In genomic region chr10:46540412-46541016, GRCh38 we compare ENCODE assay signal across 13 cellular contexts. TPM values are rescaled to one million over a fixed set of nuclear protein-coding genes. Genes with fewer than 3 reads are reported as not detected.
DNase-seq lines count a peak whose midpoint lies in the region; ATAC-seq and TF ChIP-seq lines count a peak whose summit lies in the region.
"Had no signal": no experiment of that assay in that cellular context is flagged by ENCODE, and none has a peak within 500 bp of the region (broad histone marks: within the 10 kb centered on the region; RNA-seq: fewer than 3 reads in every experiment).

No MANE protein-coding gene starts in this region.

- H3K36me3 ChIP-seq in left lung (no peaks in the 10 kb centered on the region), smooth muscle cell (ENCODE audit: low read depth) (no peaks in the 10 kb centered on the region), MG63 (no peaks in the 10 kb centered on the region)

- no peak overlapping the region for H3K9ac ChIP-seq in smooth muscle cell (ENCODE audit: low read depth)

- H3K4me1 ChIP-seq in left lung = peaks cover 5 to 6% of the 10 kb centered on the region in 2 donors
- H3K4me1 ChIP-seq in smooth muscle cell (ENCODE audit: low read depth) = peaks cover 9% of the 10 kb centered on the region

- H3K4me2 ChIP-seq in smooth muscle cell = peak overlapping the region; percentile 80

- intact Hi-C loops in left lung (cut with DNase I) = no loop called here

- H3K4me3 ChIP-seq in left lung = no peak overlapping the region
- peak overlapping the region; percentile 1 for H3K4me3 ChIP-seq in smooth muscle cell
- no peak overlapping the region for H3K4me3 ChIP-seq in MG63

- no peaks in the 10 kb centered on the region for H3F3A ChIP-seq in smooth muscle cell (ENCODE audit: low read depth)

- peaks cover 0 to 31% of the 10 kb centered on the region in 2 donors for H3K27me3 ChIP-seq in left lung
- peaks cover 20% of the 10 kb centered on the region for H3K27me3 ChIP-seq in smooth muscle cell (ENCODE audit: low read depth)
- no peaks in the 10 kb centered on the region for H3K27me3 ChIP-seq in MG63

- no peak for ATAC-seq in WTC11
- peak; percentile 5 for ATAC-seq in left lung
- no peak for ATAC-seq in effector memory CD8-positive, alpha-beta T cell (replicated peaks)
- ATAC-seq: activated naive CD4-positive, alpha-beta T cell treated with anti-CD3 and anti-CD28 coated beads, Interleukin-2, amount 50 U/mL, for 72 hours had no signal

- H3K36me3 Mint-ChIP-seq in WTC11 = no peaks in the 10 kb centered on the region
- H3K36me3 Mint-ChIP-seq in effector memory CD8-positive, alpha-beta T cell (ENCODE audit: insufficient read depth) = no peaks in the 10 kb centered on the region

- H3K4me3 Mint-ChIP-seq in WTC11 = peak overlapping the region; percentile 61
- peak overlapping the region in 1 of 2 donors; percentile 2 for H3K4me3 Mint-ChIP-seq in effector memory CD8-positive, alpha-beta T cell

- H3K27ac ChIP-seq in left lung (peak overlapping the region; percentile 55 to 60), smooth muscle cell (ENCODE audit: low read depth) (no peak overlapping the region)
- H3K27ac ChIP-seq: epithelial cell of prostate had no signal

- H3K79me2 ChIP-seq in smooth muscle cell (ENCODE audit: low read depth) = no peaks in the 10 kb centered on the region

- no peak for TF ChIP-seq CTCF in WTC11 (IDR thresholded peaks at IDR 0.05)
- TF ChIP-seq CTCF in left lung (IDR thresholded peaks at IDR 0.05) = no peak
- TF ChIP-seq CTCF in smooth muscle cell (IDR thresholded peaks at IDR 0.05; ENCODE audit: borderline replicate concordance, insufficient read depth, poor library complexity, severe bottlenecking) = no peak

- POLR2A ChIA-PET in WTC11 (lab: Charles Lee) = interaction anchor here (1.3 kb wide), 1 partner anchor 9 kb away, joined by 3 read pairs; no protein-coding TSS in a partner anchor

- H3K4me1 Mint-ChIP-seq in WTC11 = peaks cover 33% of the 10 kb centered on the region
- peaks cover 0 to 8% of the 10 kb centered on the region in 2 donors for H3K4me1 Mint-ChIP-seq in effector memory CD8-positive, alpha-beta T cell (ENCODE audit: low read depth in 2 of 2)

- no peaks in the 10 kb centered on the region for H3K9me3 ChIP-seq in left lung
- H3K9me3 ChIP-seq in smooth muscle cell (replicated peaks; ENCODE audit: low read depth) = no peaks in the 10 kb centered on the region
- H3K9me3 ChIP-seq in MG63 = no peaks in the 10 kb centered on the region

- peak overlapping the region; percentile 3 for H2AFZ ChIP-seq in smooth muscle cell (ENCODE audit: low read depth)

- WGBS in smooth muscle cell (ENCODE audit: low lambda C conversion rate) = 96% methylated on average over 8 of the region's 8 CpGs

- H3K9me3 Mint-ChIP-seq in WTC11 = no peaks in the 10 kb centered on the region
- H3K9me3 Mint-ChIP-seq in effector memory CD8-positive, alpha-beta T cell = no peaks in the 10 kb centered on the region
- H3K9me3 Mint-ChIP-seq: activated naive CD4-positive, alpha-beta T cell treated with anti-CD3 and anti-CD28 coated beads, Interleukin-2, amount 50 U/mL, for 72 hours had no signal

- H4K20me1 ChIP-seq in smooth muscle cell (ENCODE audit: low read depth) = no peaks in the 10 kb centered on the region

- no peak overlapping the region for H3K27ac Mint-ChIP-seq in WTC11
- no peak overlapping the region for H3K27ac Mint-ChIP-seq in effector memory CD8-positive, alpha-beta T cell
- H3K27ac Mint-ChIP-seq: activated naive CD4-positive, alpha-beta T cell treated with anti-CD3 and anti-CD28 coated beads, Interleukin-2, amount 50 U/mL, for 72 hours had no signal

- CTCF ChIA-PET in WTC11 (lab: Charles Lee) = interaction anchor here (1.0 to 4.7 kb wide), 4 partner anchors 13 to 313 kb away, joined by 4 to 18 read pairs (median 6); no protein-coding TSS in a partner anchor

- DNase-seq in activated CD4-positive, alpha-beta T cell treated with anti-CD3 and anti-CD28 coated beads for 48 hours = peak; percentile 1
- DNase-seq in activated CD4-positive, alpha-beta T cell treated with anti-CD3 and anti-CD28 coated beads, Interleukin-2, amount 50 U/mL, for 1 hour = no peak
- peak; percentile 9 for DNase-seq in WTC11 (ENCODE audit: low spot score)
- DNase-seq in left lung = peak; percentile 29 to 31
- no peak for DNase-seq in smooth muscle cell (lab: John Stamatoyannopoulos, UW; ENCODE audit: unreplicated experiment)
- DNase-seq in MG63 = no peak
- DNase-seq in NCI-H1105 (lab: John Stamatoyannopoulos, UW) = no peak
- no peak for DNase-seq in effector memory CD8-positive, alpha-beta T cell
- DNase-seq: NCI-H1417 treated with DMSO at 0.1 percent for 48 hours; stimulated activated naive CD4-positive, alpha-beta T cell had no signal

- H3K27me3 Mint-ChIP-seq in WTC11 (ENCODE audit: low read depth) = peaks cover 9% of the 10 kb centered on the region
- peaks cover 53 to 81% of the 10 kb centered on the region in 2 donors for H3K27me3 Mint-ChIP-seq in effector memory CD8-positive, alpha-beta T cell

TF ChIP-seq in WTC11, 78 proteins besides CTCF, POLR2A, EP300 and RAD21:
- TF ChIP-seq PREB (CRISPR knock-in tag; IDR thresholded peaks at IDR 0.05; ENCODE audit: borderline replicate concordance) (no peak), GTF2I (CRISPR knock-in tag; conservative IDR thresholded peaks at IDR 0.05) (peak; percentile 80; the same call in 1 of the 2 replicates)

RNA-seq across cellular contexts. Expression of gene GPRIN2, which starts 15.9 kb away (rescaled TPM):
- total RNA-seq in WTC11 (2021) = 17.5 to 22.5 TPM (median 20.9 TPM) in 3 replicates
- 10 to 100 TPM; 20.2 to 39.8 TPM for total RNA-seq in left lung
- 0.54 TPM in 1 of 2 replicates, not detected in the other for total RNA-seq in smooth muscle cell
- polyA plus RNA-seq in smooth muscle cell = 0.34 and 0.54 TPM in 2 replicates
- not detected in 2 replicates for total RNA-seq in MG63 (2014; rRNA removed; shearing (Covaris generic); ENCODE audit: low replicate concordance)
- total RNA-seq: activated naive CD4-positive, alpha-beta T cell treated with anti-CD3 and anti-CD28 coated beads, Interleukin-2, amount 50 U/mL, for 72 hours; OCI-LY7 had no signal

RNA-seq across cellular contexts. Expression of gene SYT15, which starts 38.4 kb away (rescaled TPM):
- total RNA-seq in WTC11 (2021) (1.2 to 1.6 TPM (median 1.5 TPM) in 3 replicates), left lung (10 to 100 TPM; 20.1 to 30.9 TPM), smooth muscle cell (0.13 and 0.22 TPM in 2 replicates)
- 0.89 and 1.4 TPM in 2 replicates for polyA plus RNA-seq in smooth muscle cell
- 0.76 TPM in 1 of 2 replicates, not detected in the other for total RNA-seq in MG63 (2014; rRNA removed; shearing (Covaris generic); ENCODE audit: low replicate concordance)

Comparison
In these comparisons a context has a peak if more than half of its experiments do, and no peak if none do; other contexts are left out.
1. DNase-seq: peak in activated CD4-positive, alpha-beta T cell treated with anti-CD3 and anti-CD28 coated beads for 48 hours (single experiment), WTC11 (single experiment) and left lung (2 of 2); none in activated CD4-positive, alpha-beta T cell treated with anti-CD3 and anti-CD28 coated beads, Interleukin-2, amount 50 U/mL, for 1 hour (single experiment), smooth muscle cell (single experiment), MG63 (single experiment), NCI-H1105 (single experiment) and effector memory CD8-positive, alpha-beta T cell (0 of 3).
2. RNA of gene GPRIN2, which starts 15.9 kb away (total RNA-seq): 20.2 to 39.8 TPM in left lung and 17.5 to 22.5 TPM in WTC11; 0.54 TPM in smooth muscle cell and not detected in MG63; every median in the first group is over 10 times any median in the second.